ENCODE assay signal across 9 cellular contexts in the genomic region with DNA sequence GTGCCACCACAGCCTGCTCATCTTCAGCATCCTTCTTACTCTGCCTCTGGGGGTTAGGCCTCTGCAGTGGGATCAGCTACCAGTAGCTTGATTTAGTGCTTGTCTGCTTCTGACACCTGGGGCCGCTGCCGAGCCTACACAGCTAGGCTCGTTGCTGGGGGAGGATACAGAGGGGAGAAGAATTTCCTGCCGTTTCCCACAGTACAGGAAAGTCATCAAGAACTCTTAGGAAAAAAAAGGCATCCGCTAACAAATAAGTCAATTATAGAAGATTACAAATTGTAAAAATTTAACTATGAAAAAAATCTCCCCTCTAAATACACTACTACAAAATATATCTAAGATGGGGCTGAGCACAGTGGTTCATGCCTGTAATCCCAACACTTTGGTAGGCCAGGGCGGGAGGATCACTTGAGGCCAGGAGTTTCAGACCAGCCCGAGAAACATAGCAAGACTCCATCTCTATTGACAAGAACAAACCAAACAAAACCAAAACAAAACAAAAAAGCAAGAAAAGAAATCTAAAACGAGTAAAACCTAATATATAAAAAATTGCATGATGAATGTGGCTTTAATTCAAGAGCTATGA. TPM values are rescaled to one million over a fixed set of nuclear protein-coding genes. Genes with fewer than 3 reads are reported as not detected.
DNase-seq lines count a peak whose midpoint lies in the region; ATAC-seq, FAIRE-seq and TF ChIP-seq lines count a peak whose summit lies in the region.
"Had no signal": no experiment of that assay in that cellular context is flagged by ENCODE, and none has a peak within 500 bp of the region (broad histone marks: within the 10 kb centered on the region; RNA-seq: fewer than 3 reads in every experiment).

No MANE protein-coding gene starts in this region.

- no peaks in the 10 kb centered on the region for H3K36me3 ChIP-seq in gastroesophageal sphincter
- no peaks in the 10 kb centered on the region for H3K36me3 ChIP-seq in rectal smooth muscle tissue (ENCODE audit: control insufficient read depth, insufficient read depth, low read length)
- no peaks in the 10 kb centered on the region for H3K36me3 ChIP-seq in Peyer's patch

- intact Hi-C loops in posterior vena cava (cut with DNase I) = no loop called here

- DNase-seq in GM10266 (ENCODE audit: extremely low spot score) (peak; percentile 44), RCC 7860 (ENCODE audit: low spot score) (peak; percentile 49), Peyer's patch (no peak), posterior vena cava (ENCODE audit: low spot score) (no peak), SHP77 (lab: John Stamatoyannopoulos, UW) (no peak)

- H3K27me3 ChIP-seq in gastroesophageal sphincter = no peaks in the 10 kb centered on the region
- H3K27me3 ChIP-seq in rectal smooth muscle tissue (ENCODE audit: control insufficient read depth, insufficient read depth, low read length) = no peaks in the 10 kb centered on the region
- no peaks in the 10 kb centered on the region for H3K27me3 ChIP-seq in Peyer's patch

- no peak for FAIRE-seq in RCC 7860 (lab: Jason Lieb, UNC)

- peaks cover 13 to 92% (median 51%) of the 10 kb centered on the region in 3 donors for H3K4me1 ChIP-seq in gastroesophageal sphincter
- peaks cover 23% of the 10 kb centered on the region for H3K4me1 ChIP-seq in rectal smooth muscle tissue (ENCODE audit: control insufficient read depth, insufficient read depth, low read length)
- H3K4me1 ChIP-seq in Peyer's patch = peaks cover 0 to 21% (median 0%) of the 10 kb centered on the region in 4 donors
- H3K4me1 ChIP-seq: parathyroid adenoma had no signal

- ATAC-seq in gastroesophageal sphincter (peak; percentile 38), HG03520 (IDR thresholded peaks at IDR 0.05; ENCODE audit: unreplicated experiment) (no peak)

- no peak overlapping the region for H3K9ac ChIP-seq in rectal smooth muscle tissue (ENCODE audit: low read length)
- H3K9ac ChIP-seq: parathyroid adenoma had no signal

- WGBS in gastroesophageal sphincter (ENCODE audit: low coverage in 1 of 2), 2 donors = 58 to 59% methylated on average over 3 of the region's 8 CpGs

- H3K27ac ChIP-seq in gastroesophageal sphincter (peak overlapping the region; percentile 87 to 93 (median 92)), rectal smooth muscle tissue (ENCODE audit: low read depth, low read length) (peak overlapping the region; percentile 65), Peyer's patch (peak overlapping the region in 2 of 4 donors; percentile 4 to 52)
- H3K27ac ChIP-seq: parathyroid adenoma had no signal

- H3K9me3 ChIP-seq in gastroesophageal sphincter (no peaks in the 10 kb centered on the region), Peyer's patch (no peaks in the 10 kb centered on the region)

- TF ChIP-seq CTCF in GM10266 (IDR thresholded peaks at IDR 0.05; ENCODE audit: control insufficient read depth, insufficient read depth, low read depth, missing control alignments) (peak; percentile 40), gastroesophageal sphincter (IDR thresholded peaks at IDR 0.05) (peak in 2 of 4 experiments; percentile 33 to 59), Peyer's patch (IDR thresholded peaks at IDR 0.05) (no peak)

- TF ChIP-seq POLR2A in gastroesophageal sphincter (IDR thresholded peaks at IDR 0.05) = no peak
- TF ChIP-seq POLR2A in Peyer's patch (IDR thresholded peaks at IDR 0.05) = no peak

- no peak for TF ChIP-seq EP300 in gastroesophageal sphincter (IDR thresholded peaks at IDR 0.05)

- H3K4me3 ChIP-seq in gastroesophageal sphincter (no peak overlapping the region), rectal smooth muscle tissue (ENCODE audit: low read length) (no peak overlapping the region), Peyer's patch (no peak overlapping the region)

RNA-seq across cellular contexts. Expression of gene LATS2, which starts 26.7 kb away (rescaled TPM):
- 10 to 100 TPM; 42.2 to 95.4 (median 56.5) TPM for total RNA-seq in gastroesophageal sphincter
- 1 to 10 TPM; 3.7 to 9.9 (median 6.5) TPM for total RNA-seq in Peyer's patch
- total RNA-seq in posterior vena cava = 10 to 100 TPM; 37.2 to 41.8 TPM

Comparison
In these comparisons a context has a peak if more than half of its experiments do, and no peak if none do; other contexts are left out.
1. DNase-seq: peak in GM10266 (single experiment) and RCC 7860 (single experiment); none in Peyer's patch (0 of 3), posterior vena cava (single experiment) and SHP77 (0 of 2).